In the genomic region with DNA sequence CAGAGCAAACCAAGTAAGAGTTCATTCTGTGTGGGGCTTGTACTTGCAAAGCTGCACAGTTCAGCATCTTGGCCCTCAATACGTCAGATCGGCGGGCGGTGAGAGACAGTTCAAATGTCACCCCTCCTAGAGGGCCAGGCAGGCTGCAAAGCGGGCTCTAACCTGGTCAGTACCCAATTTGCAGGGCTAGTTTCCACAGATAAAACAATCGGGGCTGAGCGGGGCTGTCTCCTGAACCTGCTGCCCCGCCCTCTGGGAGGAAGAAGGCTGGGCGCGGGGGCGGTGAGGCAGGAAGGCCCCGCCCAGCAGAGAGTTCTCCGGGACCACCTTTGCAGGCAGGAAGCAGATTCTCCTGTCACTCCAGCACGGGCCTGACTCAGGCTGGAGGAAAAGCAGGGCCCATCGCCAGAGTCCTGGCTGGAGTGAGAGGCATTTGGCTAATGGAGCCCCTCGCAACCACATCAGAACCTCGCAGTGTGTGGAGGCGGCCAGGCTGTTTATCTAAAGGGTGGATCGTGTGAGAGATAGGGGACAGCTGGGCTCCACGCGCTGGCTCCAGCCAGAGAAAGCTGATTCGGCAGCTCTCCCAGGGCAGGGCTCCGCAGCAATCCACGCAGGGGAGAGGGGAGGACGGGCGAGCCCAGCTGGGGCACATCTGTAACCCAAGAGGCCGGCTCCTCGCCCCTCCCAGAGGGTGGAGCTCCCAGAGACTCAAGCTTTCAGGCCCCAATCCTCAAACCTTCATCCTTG, we compare ENCODE assay signal across 1 cellular context.
A peak's percentile ranks its signal among the peaks of the same experiment; 100 is the strongest.
TF ChIP-seq lines count a peak whose summit lies in the region.

No MANE protein-coding gene starts in this region.

TF ChIP-seq in K562, 482 proteins besides CTCF, POLR2A, EP300 and RAD21 (continued from another document):
- no peak for TF ChIP-seq ZFP91 (CRISPR knock-in tag; IDR thresholded peaks at IDR 0.05)
- TF ChIP-seq GATAD2B (IDR thresholded peaks at IDR 0.05; ENCODE audit: borderline replicate concordance): no peak
- peak; percentile 71 for TF ChIP-seq ARID1B (IDR thresholded peaks at IDR 0.05)
- peak; percentile 61 for TF ChIP-seq RBFOX2 (IDR thresholded peaks at IDR 0.05; ENCODE audit: low read depth, low read length)
- TF ChIP-seq CCNT2 (IDR thresholded peaks at IDR 0.05; ENCODE audit: borderline replicate concordance, extremely low read depth, insufficient read length, low read depth, low read length): peak; percentile 52
- TF ChIP-seq PCBP1 (IDR thresholded peaks at IDR 0.05; ENCODE audit: low read depth, low read length, poor library complexity, severe bottlenecking): no peak
- TF ChIP-seq, protein P1, sequence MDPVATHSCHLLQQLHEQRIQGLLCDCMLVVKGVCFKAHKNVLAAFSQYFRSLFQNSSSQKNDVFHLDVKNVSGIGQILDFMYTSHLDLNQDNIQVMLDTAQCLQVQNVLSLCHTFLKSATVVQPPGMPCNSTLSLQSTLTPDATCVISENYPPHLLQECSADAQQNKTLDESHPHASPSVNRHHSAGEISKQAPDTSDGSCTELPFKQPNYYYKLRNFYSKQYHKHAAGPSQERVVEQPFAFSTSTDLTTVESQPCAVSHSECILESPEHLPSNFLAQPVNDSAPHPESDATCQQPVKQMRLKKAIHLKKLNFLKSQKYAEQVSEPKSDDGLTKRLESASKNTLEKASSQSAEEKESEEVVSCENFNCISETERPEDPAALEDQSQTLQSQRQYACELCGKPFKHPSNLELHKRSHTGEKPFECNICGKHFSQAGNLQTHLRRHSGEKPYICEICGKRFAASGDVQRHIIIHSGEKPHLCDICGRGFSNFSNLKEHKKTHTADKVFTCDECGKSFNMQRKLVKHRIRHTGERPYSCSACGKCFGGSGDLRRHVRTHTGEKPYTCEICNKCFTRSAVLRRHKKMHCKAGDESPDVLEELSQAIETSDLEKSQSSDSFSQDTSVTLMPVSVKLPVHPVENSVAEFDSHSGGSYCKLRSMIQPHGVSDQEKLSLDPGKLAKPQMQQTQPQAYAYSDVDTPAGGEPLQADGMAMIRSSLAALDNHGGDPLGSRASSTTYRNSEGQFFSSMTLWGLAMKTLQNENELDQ (CRISPR knock-in tag; IDR thresholded peaks at IDR 0.05; ENCODE audit: borderline replicate concordance): no peak
- TF ChIP-seq PHF8 (IDR thresholded peaks at IDR 0.05; ENCODE audit: borderline replicate concordance, low read length): peak; percentile 45; the same call in 1 of the 2 replicates
- no peak for TF ChIP-seq ZZZ3 (IDR thresholded peaks at IDR 0.05)
- peak; percentile 53 for TF ChIP-seq ATF7 (IDR thresholded peaks at IDR 0.05)
- TF ChIP-seq ZNF239 (CRISPR knock-in tag; IDR thresholded peaks at IDR 0.05): no peak
- TF ChIP-seq E2F4 (CRISPR knock-in tag; IDR thresholded peaks at IDR 0.05; ENCODE audit: low read depth): no peak
- TF ChIP-seq CBFA2T2 (conservative IDR thresholded peaks at IDR 0.05): peak; percentile 77
- TF ChIP-seq KLF13 (tag; IDR thresholded peaks at IDR 0.05; ENCODE audit: borderline replicate concordance, low read depth): no peak
- peak; percentile 52; the same call in 1 of the 2 replicates for TF ChIP-seq POLR2AphosphoS5 (IDR thresholded peaks at IDR 0.05; ENCODE audit: control insufficient read depth, insufficient read depth, low read depth, low read length)
- TF ChIP-seq NKRF (IDR thresholded peaks at IDR 0.05; ENCODE audit: borderline replicate concordance): no peak
- TF ChIP-seq TEAD4 (IDR thresholded peaks at IDR 0.05; ENCODE audit: low read length): peak; percentile 81
- TF ChIP-seq TEAD4 (CRISPR knock-in tag; IDR thresholded peaks at IDR 0.05; ENCODE audit: borderline replicate concordance): no peak
- no peak for TF ChIP-seq HDAC6 (IDR thresholded peaks at IDR 0.05; ENCODE audit: low read depth, low read length)
- TF ChIP-seq FOXA3 (CRISPR knock-in tag; conservative IDR thresholded peaks at IDR 0.05 in 1 of 2, IDR thresholded peaks at IDR 0.05 in 1 of 2): no peak
